Comparison of ENCODE assay signal across 32 cellular contexts in the genomic region with DNA sequence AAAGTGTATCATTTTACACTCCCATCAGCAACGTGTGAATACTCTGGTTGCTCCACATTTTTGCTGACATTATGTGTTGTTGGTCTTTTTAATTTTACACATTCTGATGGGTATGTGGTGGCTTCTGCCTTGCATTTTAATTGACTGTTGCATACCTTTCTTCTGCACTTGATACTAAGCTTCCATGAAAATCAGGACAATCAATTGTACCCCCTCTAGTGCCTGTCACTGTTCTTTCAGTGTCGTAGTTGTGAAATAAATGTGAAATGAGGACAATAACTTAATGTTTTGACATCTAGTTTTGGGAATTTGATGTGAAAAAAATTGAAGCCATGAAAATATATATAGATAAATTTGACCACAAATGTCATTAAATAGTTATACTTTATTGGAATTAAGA.
"Had no signal": no experiment of that assay in that cellular context is flagged by ENCODE, and none has a peak within 500 bp of the region (broad histone marks: within the 10 kb centered on the region; RNA-seq: fewer than 3 reads in every experiment).

No MANE protein-coding gene starts in this region.

- H3K27ac ChIP-seq: ascending aorta, body of pancreas, brain microvascular endothelial cell, breast epithelium, VCaP had no signal

- ATAC-seq: activated CD8-positive, alpha-beta T cell treated with anti-CD3 and anti-CD28 coated beads for 36 hours; activated naive CD8-positive, alpha-beta T cell treated with anti-CD3 and anti-CD28 coated beads, Interleukin-2, amount 50 U/mL, for 24 hours; activated T-cell treated with anti-CD3 and anti-CD28 coated beads, Interleukin-2, amount 50 U/mL, for 4 hours; activated T-cell treated with anti-CD3 and anti-CD28 coated beads, Interleukin-2, amount 50 U/mL, for 72 hours; activated T-helper 17 cell treated with anti-CD3 and anti-CD28 coated beads, Interleukin-2, amount 50 U/mL, for 72 hours; body of pancreas had no signal

- H3K4me3 ChIP-seq: ascending aorta, body of pancreas, breast epithelium had no signal

- H3K9me3 ChIP-seq: body of pancreas had no signal

- H3K4me1 ChIP-seq: ascending aorta, body of pancreas, breast epithelium had no signal

- FAIRE-seq: TTC549 had no signal

- DNase-seq: activated B cell treated with CpG ODN at 0.5 μM for 24 hours; activated CD4-positive, alpha-beta memory T cell treated with anti-CD3 and anti-CD28 coated beads for 36 hours; activated CD4-positive, alpha-beta T cell treated with anti-CD3 and anti-CD28 coated beads for 4 hours; activated CD4-positive, alpha-beta T cell treated with anti-CD3 and anti-CD28 coated beads, Interleukin-2, amount 10 ng/mL, durations not matched to agents 24 days and 14 days; activated CD4-positive, alpha-beta T cell treated with anti-CD3 and anti-CD28 coated beads, Interleukin-2, amount 50 U/mL, for 1 hour; activated CD4-positive, alpha-beta T cell treated with anti-CD3 and anti-CD28 coated beads, Interleukin-2, amount 50 U/mL, for 4 hours; activated CD4-positive, CD25-positive, alpha-beta regulatory T cell treated with anti-CD3 and anti-CD28 coated beads, Interleukin-2, amount 50 U/mL, for 72 hours; activated CD8-positive, alpha-beta memory T cell treated with anti-CD3 and anti-CD28 coated beads, Interleukin-2, amount 50 U/mL, for 4 hours; activated CD8-positive, alpha-beta T cell treated with anti-CD3 and anti-CD28 coated beads for 36 hours; activated effector memory CD4-positive, alpha-beta T cell treated with anti-CD3 and anti-CD28 coated beads, Interleukin-2, amount 50 U/mL, for 16 hours; activated gamma-delta T cell treated with Interleukin-2 at 50 U/mL for 16 hours; activated naive CD4-positive, alpha-beta T cell; activated naive CD4-positive, alpha-beta T cell treated with anti-CD3 and anti-CD28 coated beads, Interleukin-2, amount 10 ng/mL, durations not matched to agents 7 days and 5 days; activated naive CD8-positive, alpha-beta T cell treated with anti-CD3 and anti-CD28 coated beads, Interleukin-2, amount 10 ng/mL, durations not matched to agents 7 days and 5 days; activated naive CD8-positive, alpha-beta T cell treated with anti-CD3 and anti-CD28 coated beads, Interleukin-2, amount 50 U/mL, for 24 hours; activated T-cell treated with anti-CD3 and anti-CD28 coated beads for 4 hours; activated T-cell treated with anti-CD3 and anti-CD28 coated beads, Interleukin-2, amount 50 U/mL, for 1 hour; activated T-cell treated with anti-CD3 and anti-CD28 coated beads, Interleukin-2, amount 50 U/mL, for 4 hours; activated T-cell treated with anti-CD3 and anti-CD28 coated beads, Interleukin-2, amount 50 U/mL, for 72 hours; amygdala; anterior cingulate cortex; body of pancreas; brain microvascular endothelial cell; central memory CD4-positive, alpha-beta T cell; T-helper 1 cell; T-helper 2 cell; T-helper 9 cell had no signal

- H3K36me3 ChIP-seq: brain microvascular endothelial cell, breast epithelium had no signal

- H3K27me3 ChIP-seq: ascending aorta, body of pancreas, brain microvascular endothelial cell, breast epithelium had no signal
